ENCODE assay signal across 1 cellular context in genomic region chr7:55733584-55733983, GRCh38.
TF ChIP-seq lines count a peak whose summit lies in the region.

No MANE protein-coding gene starts in this region.

TF ChIP-seq in GM23338, 12 proteins besides CTCF, POLR2A, EP300 and RAD21 (continued from another document):
- no peak for TF ChIP-seq ZNF462 (CRISPR knock-in tag; IDR thresholded peaks at IDR 0.05)
- no peak for TF ChIP-seq EZH2 (IDR thresholded peaks at IDR 0.05; ENCODE audit: low read depth, unreplicated experiment)
- no peak for TF ChIP-seq ZNF114 (CRISPR knock-in tag; IDR thresholded peaks at IDR 0.05)
